In the genomic region with DNA sequence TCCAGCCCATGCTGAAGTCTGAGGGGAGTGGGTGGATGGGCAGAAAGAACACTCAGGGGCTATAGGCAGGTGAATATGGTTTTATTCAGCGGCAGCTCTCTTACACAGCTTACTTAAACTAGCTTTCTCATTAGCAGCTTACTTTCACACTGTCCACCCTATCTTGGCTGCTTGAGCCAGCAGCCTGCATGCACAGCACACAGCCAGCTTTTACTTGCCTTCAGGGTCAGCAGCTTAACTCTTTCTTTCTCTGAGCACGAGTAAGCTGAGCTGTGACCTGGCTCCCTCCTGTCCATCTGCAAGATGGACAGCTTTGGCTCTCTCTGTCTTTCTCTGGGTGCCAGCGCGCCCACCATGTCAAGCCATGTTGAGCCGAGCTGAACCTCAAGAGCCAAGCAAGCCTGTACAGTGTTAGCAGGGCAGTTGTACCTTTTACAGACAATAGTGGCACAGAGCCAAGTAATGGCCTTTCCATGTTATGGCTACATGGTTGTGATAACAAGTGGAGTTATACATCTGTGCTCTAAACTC, we compare ENCODE assay signal across 23 cellular contexts.
DNase-seq lines count a peak whose midpoint lies in the region; ATAC-seq and TF ChIP-seq lines count a peak whose summit lies in the region.
"Had no signal": no experiment of that assay in that cellular context is flagged by ENCODE, and none has a peak within 500 bp of the region (broad histone marks: within the 10 kb centered on the region; RNA-seq: fewer than 3 reads in every experiment).

No MANE protein-coding gene starts in this region.

- TF ChIP-seq CTCF in WERI-Rb-1 (IDR thresholded peaks at IDR 0.05; ENCODE audit: low read depth, low read length): no peak
- TF ChIP-seq CTCF in mesothelial cell of epicardium (IDR thresholded peaks at IDR 0.05; ENCODE audit: unreplicated experiment): no peak
- no peak for TF ChIP-seq CTCF in heart left ventricle (IDR thresholded peaks at IDR 0.05)

- H3K9me3 Mint-ChIP-seq in mesothelial cell of epicardium (peaks cover 7% of the 10 kb centered on the region), immature natural killer cell (peaks cover 5 to 63% (median 15%) of the 10 kb centered on the region in 6 donors)
- H3K9me3 Mint-ChIP-seq in T-helper 2 cell treated with Interferon-gamma antibody and Interleukin-4, amounts not matched to agents 5 μg/mL and 100 μg/mL, for 36 hours: peaks cover 19% of the 10 kb centered on the region

- H3K4me1 Mint-ChIP-seq in mesothelial cell of epicardium: peaks cover 29% of the 10 kb centered on the region
- H3K4me1 Mint-ChIP-seq in T-helper 2 cell treated with Interferon-gamma antibody and Interleukin-4, amounts not matched to agents 5 μg/mL and 100 μg/mL, for 36 hours (ENCODE audit: low read depth): no peaks in the 10 kb centered on the region
- no peaks in the 10 kb centered on the region for H3K4me1 Mint-ChIP-seq in immature natural killer cell
- H3K4me1 Mint-ChIP-seq: naive thymus-derived CD8-positive, alpha-beta T cell; T-helper 17 cell had no signal

- H3K4me3 ChIP-seq in HAP-1: no peak overlapping the region
- no peak overlapping the region for H3K4me3 ChIP-seq in WERI-Rb-1 (ENCODE audit: low read depth, low read length)
- H3K4me3 ChIP-seq in heart left ventricle: no peak overlapping the region
- H3K4me3 ChIP-seq: BLaER1, testis, uterus had no signal

- WGBS in heart left ventricle, 4 donors: 74 to 75% (median 74%) methylated on average over 5 of the region's 5 CpGs

- H3K36me3 Mint-ChIP-seq in mesothelial cell of epicardium (no peaks in the 10 kb centered on the region), immature natural killer cell (no peaks in the 10 kb centered on the region)
- H3K36me3 Mint-ChIP-seq in T-helper 2 cell treated with Interferon-gamma antibody and Interleukin-4, amounts not matched to agents 5 μg/mL and 100 μg/mL, for 36 hours (ENCODE audit: low read depth): no peaks in the 10 kb centered on the region
- H3K36me3 Mint-ChIP-seq: naive thymus-derived CD8-positive, alpha-beta T cell had no signal

- intact Hi-C loops in heart left ventricle (cut with DNase I): no loop called here

- in situ Hi-C loops in HAP-1 (cut with MboI; ENCODE audit: low sequenced_read_pairs): no loop called here

- H3K27ac ChIP-seq in WERI-Rb-1 (no peak overlapping the region), heart left ventricle (no peak overlapping the region)
- H3K27ac ChIP-seq: BLaER1, HL-60, testis, uterus had no signal

- H3K27me3 Mint-ChIP-seq in mesothelial cell of epicardium (ENCODE audit: low read depth) (no peaks in the 10 kb centered on the region), immature natural killer cell (ENCODE audit: low read depth in 3 of 3) (peaks cover 0 to 2% (median 0%) of the 10 kb centered on the region in 3 donors)
- no peaks in the 10 kb centered on the region for H3K27me3 Mint-ChIP-seq in T-helper 2 cell treated with Interferon-gamma antibody and Interleukin-4, amounts not matched to agents 5 μg/mL and 100 μg/mL, for 36 hours (ENCODE audit: low read depth)
- H3K27me3 Mint-ChIP-seq: activated CD8-positive, alpha-beta T cell treated with anti-CD3 and anti-CD28 coated beads for 36 hours; naive thymus-derived CD8-positive, alpha-beta T cell; T-helper 17 cell had no signal

- no peak for TF ChIP-seq POLR2A in heart left ventricle (IDR thresholded peaks at IDR 0.05)

- no peak overlapping the region for H3K4me3 Mint-ChIP-seq in mesothelial cell of epicardium
- no peak overlapping the region for H3K4me3 Mint-ChIP-seq in T-helper 2 cell treated with Interferon-gamma antibody and Interleukin-4, amounts not matched to agents 5 μg/mL and 100 μg/mL, for 36 hours
- no peak overlapping the region for H3K4me3 Mint-ChIP-seq in immature natural killer cell
- H3K4me3 Mint-ChIP-seq: activated CD8-positive, alpha-beta T cell treated with anti-CD3 and anti-CD28 coated beads for 36 hours; naive thymus-derived CD8-positive, alpha-beta T cell; T-helper 17 cell had no signal

- DNase-seq in HAP-1 (ENCODE audit: low spot score in 2 of 2) (peak; percentile 20 to 28), WERI-Rb-1 (peak; percentile 33), iPS DF 19.7 (ENCODE audit: low read depth, low spot score) (peak; percentile 20), mesothelial cell of epicardium (ENCODE audit: low spot score in 2 of 2, unreplicated experiment in 2 of 2) (no peak), kidney tubule cell (ENCODE audit: low spot score) (no peak), heart left ventricle (no peak), immature natural killer cell (no peak)
- DNase-seq in T-helper 2 cell treated with Interferon-gamma antibody and Interleukin-4, amounts not matched to agents 5 μg/mL and 100 μg/mL, for 36 hours (ENCODE audit: low spot score): no peak
- DNase-seq: activated CD8-positive, alpha-beta T cell treated with anti-CD3 and anti-CD28 coated beads for 36 hours; COR-L47; DMS79; IMR-90; midbrain; naive thymus-derived CD8-positive, alpha-beta T cell; NCI-H1105; NCI-H1930; NCI-H526 treated with DMSO at 0.1 percent for 48 hours; stimulated activated naive CD8-positive, alpha-beta T cell treated with anti-CD3 and anti-CD28 coated beads, Interleukin-15, Interleukin-2, amounts not matched to agents 100 U/mL and 50 U/mL, for 24 hours; T-helper 17 cell; testis; uterus had no signal

- H3K27ac Mint-ChIP-seq in mesothelial cell of epicardium: peak overlapping the region; percentile 80
- no peak overlapping the region for H3K27ac Mint-ChIP-seq in T-helper 2 cell treated with Interferon-gamma antibody and Interleukin-4, amounts not matched to agents 5 μg/mL and 100 μg/mL, for 36 hours
- H3K27ac Mint-ChIP-seq in immature natural killer cell: no peak overlapping the region
- H3K27ac Mint-ChIP-seq: activated CD8-positive, alpha-beta T cell treated with anti-CD3 and anti-CD28 coated beads for 36 hours; naive thymus-derived CD8-positive, alpha-beta T cell; T-helper 17 cell had no signal

- no peaks in the 10 kb centered on the region for H3K27me3 ChIP-seq in HAP-1 (ENCODE audit: low read depth)
- no peaks in the 10 kb centered on the region for H3K27me3 ChIP-seq in WERI-Rb-1 (ENCODE audit: insufficient read depth, low read depth, severe bottlenecking)
- H3K27me3 ChIP-seq in heart left ventricle: no peaks in the 10 kb centered on the region
- H3K27me3 ChIP-seq: BLaER1, testis, uterus had no signal

- peaks cover 27% of the 10 kb centered on the region for H3K4me1 ChIP-seq in HAP-1
- H3K4me1 ChIP-seq in heart left ventricle: no peaks in the 10 kb centered on the region
- H3K4me1 ChIP-seq: BLaER1, testis, uterus had no signal

- H3K9me3 ChIP-seq in HAP-1: no peaks in the 10 kb centered on the region
- no peaks in the 10 kb centered on the region for H3K9me3 ChIP-seq in WERI-Rb-1 (ENCODE audit: severe bottlenecking)
- no peaks in the 10 kb centered on the region for H3K9me3 ChIP-seq in heart left ventricle
- H3K9me3 ChIP-seq: BLaER1, testis, uterus had no signal

- no peak for ATAC-seq in heart left ventricle
- ATAC-seq: activated CD8-positive, alpha-beta T cell treated with anti-CD3 and anti-CD28 coated beads for 36 hours; naive thymus-derived CD8-positive, alpha-beta T cell; stimulated activated naive CD8-positive, alpha-beta T cell treated with anti-CD3 and anti-CD28 coated beads, Interleukin-15, Interleukin-2, amounts not matched to agents 100 U/mL and 50 U/mL, for 24 hours; T-helper 17 cell had no signal

- no peaks in the 10 kb centered on the region for H3K36me3 ChIP-seq in HAP-1 (replicated peaks)
- no peaks in the 10 kb centered on the region for H3K36me3 ChIP-seq in WERI-Rb-1
- no peaks in the 10 kb centered on the region for H3K36me3 ChIP-seq in heart left ventricle
- H3K36me3 ChIP-seq: BLaER1, uterus had no signal

Comparison
In these comparisons a context has a peak if more than half of its experiments do, and no peak if none do; other contexts are left out.
1. DNase-seq: peak in HAP-1 (2 of 2), WERI-Rb-1 (single experiment) and iPS DF 19.7 (single experiment); none in mesothelial cell of epicardium (0 of 2), kidney tubule cell (single experiment), T-helper 2 cell treated with Interferon-gamma antibody and Interleukin-4, amounts not matched to agents 5 μg/mL and 100 μg/mL, for 36 hours (single experiment), heart left ventricle (0 of 5) and immature natural killer cell (0 of 3).